Comparison of ENCODE assay signal across 23 cellular contexts in the genomic region with DNA sequence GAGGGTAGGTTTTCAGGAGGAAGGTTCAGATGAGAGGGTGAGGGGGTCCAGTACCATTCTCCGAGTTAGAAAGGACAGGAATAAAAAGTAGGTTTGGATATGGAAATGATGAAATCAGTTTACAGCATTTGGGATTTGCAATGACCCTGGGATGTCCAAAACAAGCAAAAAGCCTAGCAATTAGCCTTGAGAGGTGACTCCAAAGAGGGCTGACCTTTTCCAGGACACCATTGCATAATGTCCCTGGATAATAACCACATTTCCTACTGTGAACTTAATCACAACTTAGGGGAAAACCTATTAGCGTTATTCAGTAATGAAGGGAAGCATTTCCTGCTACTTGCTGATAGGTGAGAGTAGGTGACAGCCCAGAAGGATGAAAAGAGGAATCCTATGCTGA.
"Had no signal": no experiment of that assay in that cellular context is flagged by ENCODE, and none has a peak within 500 bp of the region (broad histone marks: within the 10 kb centered on the region; RNA-seq: fewer than 3 reads in every experiment).

No MANE protein-coding gene starts in this region.

- H3K9me3 ChIP-seq: body of pancreas, tibial nerve had no signal

- H3K27ac Mint-ChIP-seq: activated CD4-positive, alpha-beta memory T cell treated with anti-CD3 and anti-CD28 coated beads, Interleukin-2, amount 10 ng/mL, durations not matched to agents 7 days and 5 days; activated CD4-positive, alpha-beta T cell treated with anti-CD3 and anti-CD28 coated beads, Interleukin-2, amount 10 ng/mL, durations not matched to agents 24 days and 14 days; activated naive CD4-positive, alpha-beta T cell treated with anti-CD3 and anti-CD28 coated beads, Interleukin-2, amount 10 ng/mL, durations not matched to agents 7 days and 5 days; naive thymus-derived CD4-positive, alpha-beta T cell; stimulated activated naive CD8-positive, alpha-beta T cell treated with anti-CD3 and anti-CD28 coated beads, Interleukin-15, Interleukin-2, amounts not matched to agents 100 ng/mL and 50 ng/mL, for 24 hours; T-cell; T-helper 2 cell treated with Interferon-gamma antibody and Interleukin-4, amounts not matched to agents 5 μg/mL and 100 μg/mL, for 36 hours had no signal

- H3K36me3 ChIP-seq: tibial nerve had no signal

- H3K4me3 Mint-ChIP-seq: activated CD4-positive, alpha-beta memory T cell treated with anti-CD3 and anti-CD28 coated beads, Interleukin-2, amount 10 ng/mL, durations not matched to agents 7 days and 5 days; activated CD4-positive, alpha-beta T cell treated with anti-CD3 and anti-CD28 coated beads, Interleukin-2, amount 10 ng/mL, durations not matched to agents 24 days and 14 days; activated naive CD4-positive, alpha-beta T cell treated with anti-CD3 and anti-CD28 coated beads, Interleukin-2, amount 10 ng/mL, durations not matched to agents 7 days and 5 days; naive thymus-derived CD4-positive, alpha-beta T cell; neural crest cell; stimulated activated naive CD8-positive, alpha-beta T cell treated with anti-CD3 and anti-CD28 coated beads, Interleukin-15, Interleukin-2, amounts not matched to agents 100 ng/mL and 50 ng/mL, for 24 hours; T-cell; T-helper 2 cell treated with Interferon-gamma antibody and Interleukin-4, amounts not matched to agents 5 μg/mL and 100 μg/mL, for 36 hours had no signal

- H3K4me1 Mint-ChIP-seq: activated CD4-positive, alpha-beta memory T cell treated with anti-CD3 and anti-CD28 coated beads, Interleukin-2, amount 10 ng/mL, durations not matched to agents 7 days and 5 days; activated CD4-positive, alpha-beta T cell treated with anti-CD3 and anti-CD28 coated beads, Interleukin-2, amount 10 ng/mL, durations not matched to agents 24 days and 14 days; activated naive CD4-positive, alpha-beta T cell treated with anti-CD3 and anti-CD28 coated beads, Interleukin-2, amount 10 ng/mL, durations not matched to agents 7 days and 5 days; naive thymus-derived CD4-positive, alpha-beta T cell; neural crest cell; T-cell had no signal

- H3K4me3 ChIP-seq: body of pancreas, lung, tibial nerve had no signal

- H3K27me3 Mint-ChIP-seq: activated CD4-positive, alpha-beta memory T cell treated with anti-CD3 and anti-CD28 coated beads, Interleukin-2, amount 10 ng/mL, durations not matched to agents 7 days and 5 days; activated CD4-positive, alpha-beta T cell treated with anti-CD3 and anti-CD28 coated beads, Interleukin-2, amount 10 ng/mL, durations not matched to agents 24 days and 14 days; activated naive CD4-positive, alpha-beta T cell treated with anti-CD3 and anti-CD28 coated beads, Interleukin-2, amount 10 ng/mL, durations not matched to agents 7 days and 5 days; stimulated activated naive CD8-positive, alpha-beta T cell treated with anti-CD3 and anti-CD28 coated beads, Interleukin-15, Interleukin-2, amounts not matched to agents 100 ng/mL and 50 ng/mL, for 24 hours; T-cell had no signal

- DNase-seq: activated CD4-positive, alpha-beta memory T cell treated with anti-CD3 and anti-CD28 coated beads, Interleukin-2, amount 10 ng/mL, durations not matched to agents 7 days and 5 days; activated CD4-positive, alpha-beta T cell treated with anti-CD3 and anti-CD28 coated beads, Interleukin-2, amount 10 ng/mL, durations not matched to agents 24 days and 14 days; activated effector memory CD4-positive, alpha-beta T cell treated with anti-CD3 and anti-CD28 coated beads, Interleukin-2, amount 50 U/mL, for 16 hours; activated naive CD4-positive, alpha-beta T cell treated with anti-CD3 and anti-CD28 coated beads, Interleukin-2, amount 10 ng/mL, durations not matched to agents 7 days and 5 days; activated T-cell treated with anti-CD3 and anti-CD28 coated beads for 4 hours; body of pancreas; caudate nucleus; dermis blood vessel endothelial cell; effector CD8-positive, alpha-beta T cell; erythroblast; foreskin melanocyte; naive thymus-derived CD4-positive, alpha-beta T cell; posterior cingulate gyrus; retina; stimulated activated CD4-positive, alpha-beta T cell treated with anti-CD3 and anti-CD28 coated beads, Interleukin-1b, Interleukin-23, amount 100 ng/mL, for 48 hours; T-cell had no signal

- H3K27ac ChIP-seq: body of pancreas, VCaP had no signal

- H3K36me3 Mint-ChIP-seq: activated naive CD4-positive, alpha-beta T cell treated with anti-CD3 and anti-CD28 coated beads, Interleukin-2, amount 10 ng/mL, durations not matched to agents 7 days and 5 days; naive thymus-derived CD4-positive, alpha-beta T cell; T-cell had no signal

- ATAC-seq: activated CD4-positive, CD25-positive, alpha-beta regulatory T cell treated with anti-CD3 and anti-CD28 coated beads, Interleukin-2, amount 50 U/mL, for 24 hours; body of pancreas; naive thymus-derived CD4-positive, alpha-beta T cell; T-cell had no signal

- H3K4me1 ChIP-seq: body of pancreas had no signal

- H3K9me3 Mint-ChIP-seq: activated CD4-positive, alpha-beta T cell treated with anti-CD3 and anti-CD28 coated beads, Interleukin-2, amount 10 ng/mL, durations not matched to agents 24 days and 14 days; activated naive CD4-positive, alpha-beta T cell treated with anti-CD3 and anti-CD28 coated beads, Interleukin-2, amount 10 ng/mL, durations not matched to agents 7 days and 5 days had no signal

- H3K27me3 ChIP-seq: body of pancreas, tibial nerve had no signal
